In the genomic region with DNA sequence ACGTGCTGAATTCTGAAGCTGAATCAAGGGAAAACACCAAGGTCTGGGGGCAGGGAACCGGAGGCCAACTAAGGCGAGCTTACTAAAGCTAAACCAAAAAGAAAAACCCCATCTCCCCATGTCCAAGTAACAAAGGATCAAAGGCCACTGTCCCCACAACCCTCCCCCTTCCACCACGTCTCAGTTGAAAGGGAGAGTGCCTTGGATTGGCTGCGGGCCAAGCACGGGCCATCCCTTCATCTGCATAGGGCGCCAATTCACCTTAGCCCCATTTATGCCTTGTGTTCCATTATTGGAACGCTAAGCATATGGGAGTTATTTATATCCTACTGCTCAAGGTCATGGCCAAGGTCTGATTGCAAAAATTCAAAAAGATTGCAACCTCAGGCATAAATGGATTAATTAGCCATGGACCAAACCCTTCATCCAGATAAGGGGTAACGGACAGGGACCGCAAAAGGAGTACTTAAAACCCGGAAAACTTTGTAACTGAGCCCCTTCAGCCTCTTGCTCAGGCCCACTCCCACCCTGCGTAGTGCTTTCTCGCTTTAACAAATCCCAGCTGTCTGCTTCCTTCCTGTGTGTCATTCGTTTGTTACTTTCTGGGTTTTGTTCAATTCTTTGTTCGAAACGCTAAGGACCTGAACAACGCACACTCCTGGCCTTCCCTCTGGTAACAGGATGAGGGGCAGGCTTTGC, we compare ENCODE assay signal across 8 cellular contexts. TPM values are rescaled to one million over a fixed set of nuclear protein-coding genes. Genes with fewer than 3 reads are reported as not detected.
DNase-seq lines count a peak whose midpoint lies in the region; ATAC-seq, FAIRE-seq and TF ChIP-seq lines count a peak whose summit lies in the region.

No MANE protein-coding gene starts in this region.

- H3K36me3 Mint-ChIP-seq in WTC11: no peaks in the 10 kb centered on the region
- H3K36me3 Mint-ChIP-seq in effector memory CD8-positive, alpha-beta T cell (ENCODE audit: insufficient read depth): peaks cover 43% of the 10 kb centered on the region

- no peak for FAIRE-seq in urothelium cell line (lab: Jason Lieb, UNC)

- CTCF ChIA-PET in WTC11 (lab: Charles Lee): interaction anchor here (0.6 to 6.0 kb wide), 47 partner anchors 8 to 521 kb away, joined by 3 to 70 read pairs (median 5); a partner anchor contains a TSS

- peaks cover 43% of the 10 kb centered on the region for H3K27me3 Mint-ChIP-seq in WTC11 (ENCODE audit: low read depth)
- H3K27me3 Mint-ChIP-seq in effector memory CD8-positive, alpha-beta T cell: no peaks in the 10 kb centered on the region

- peaks cover 5% of the 10 kb centered on the region for H3K4me1 Mint-ChIP-seq in WTC11
- H3K4me1 Mint-ChIP-seq in effector memory CD8-positive, alpha-beta T cell (ENCODE audit: low read depth in 2 of 2): peaks cover 32 to 36% of the 10 kb centered on the region in 2 donors

- H3K27me3 ChIP-seq in HUES6 (ENCODE audit: control insufficient read depth, insufficient read depth, low read length) (peaks cover 4% of the 10 kb centered on the region; the same call in 1 of the 2 replicates), muscle layer of colon (ENCODE audit: control insufficient read depth in 1 of 2, insufficient read depth in 2 of 2, low read length in 2 of 2) (no peaks in the 10 kb centered on the region), testis (no peaks in the 10 kb centered on the region)

- ATAC-seq in GM18873 (IDR thresholded peaks at IDR 0.05; ENCODE audit: low FRiP score, unreplicated experiment) (peak; percentile 5), WTC11 (no peak; the same call in 1 of the 2 replicates)
- ATAC-seq in effector memory CD8-positive, alpha-beta T cell (replicated peaks): peak; percentile 2

- H3K4me1 ChIP-seq in HUES6 (ENCODE audit: control insufficient read depth, insufficient read depth, low read length): peaks cover 6% of the 10 kb centered on the region; the same call in 1 of the 2 replicates
- H3K4me1 ChIP-seq in muscle layer of colon (ENCODE audit: insufficient read depth, low read length): peaks cover 26% of the 10 kb centered on the region
- H3K4me1 ChIP-seq in testis: peaks cover 48% of the 10 kb centered on the region

- H3K4me3 Mint-ChIP-seq in WTC11: peak overlapping the region; percentile 98
- H3K4me3 Mint-ChIP-seq in effector memory CD8-positive, alpha-beta T cell: peak overlapping the region; percentile 99 to 100

- H3K36me3 ChIP-seq in HUES6 (ENCODE audit: control insufficient read depth, insufficient read depth, low read length): no peaks in the 10 kb centered on the region
- H3K36me3 ChIP-seq in muscle layer of colon (ENCODE audit: insufficient read depth, low read length): peaks cover 16% of the 10 kb centered on the region
- H3K36me3 ChIP-seq in testis (ENCODE audit: low read depth, missing control alignments): no peaks in the 10 kb centered on the region

- intact Hi-C loops in testis (cut with DNase I; ENCODE audit: low total_unique reads): no loop called here

- no peaks in the 10 kb centered on the region for H3K9me3 Mint-ChIP-seq in WTC11
- no peaks in the 10 kb centered on the region for H3K9me3 Mint-ChIP-seq in effector memory CD8-positive, alpha-beta T cell

- H3K4me3 ChIP-seq in HUES6 (ENCODE audit: low read depth, low read length) (peak overlapping the region; percentile 64), muscle layer of colon (ENCODE audit: low read depth in 1 of 2, low read length in 2 of 2) (peak overlapping the region; percentile 42 to 99), testis (peak overlapping the region; percentile 87 to 96)

- WGBS in testis, 2 donors: 6% methylated on average over 17 of the region's 17 CpGs

- no peak for DNase-seq in WTC11 (ENCODE audit: low spot score)
- DNase-seq in effector memory CD8-positive, alpha-beta T cell: peak in 1 of 3 experiments; percentile 34
- DNase-seq in testis: peak; percentile 61
- DNase-seq in urothelium cell line (ENCODE audit: low spot score): no peak
- DNase-seq in HK-2 (ENCODE audit: unreplicated experiment): no peak

- H3K9me3 ChIP-seq in HUES6 (ENCODE audit: control insufficient read depth, insufficient read depth, low read depth, low read length): no peaks in the 10 kb centered on the region
- H3K9me3 ChIP-seq in muscle layer of colon (ENCODE audit: low read length): no peaks in the 10 kb centered on the region
- H3K9me3 ChIP-seq in testis: no peaks in the 10 kb centered on the region

- TF ChIP-seq CTCF in WTC11 (IDR thresholded peaks at IDR 0.05) (no peak), testis (IDR thresholded peaks at IDR 0.05) (peak in 1 of 3 experiments; percentile 9)

- H3K9ac ChIP-seq in HUES6 (ENCODE audit: low read length) (peak overlapping the region; percentile 72), muscle layer of colon (ENCODE audit: low read length) (peak overlapping the region; percentile 23)

- no peak overlapping the region for H3K27ac ChIP-seq in HUES6 (ENCODE audit: low read depth, low read length)
- H3K27ac ChIP-seq in muscle layer of colon (ENCODE audit: low read depth, low read length): peak overlapping the region; percentile 91
- peak overlapping the region; percentile 90 to 93 for H3K27ac ChIP-seq in testis

- no peak for TF ChIP-seq POLR2A in testis (IDR thresholded peaks at IDR 0.05)

- peak overlapping the region; percentile 97 for H3K27ac Mint-ChIP-seq in WTC11
- H3K27ac Mint-ChIP-seq in effector memory CD8-positive, alpha-beta T cell: peak overlapping the region; percentile 100

- POLR2A ChIA-PET in WTC11 (lab: Charles Lee): interaction anchor here (0.5 to 1.8 kb wide), 4 partner anchors 32 to 363 kb away, joined by 3 to 4 read pairs (median 3); no protein-coding TSS in a partner anchor

TF ChIP-seq in WTC11, 78 proteins besides CTCF, POLR2A, EP300 and RAD21:
- TF ChIP-seq SMAD3 (CRISPR knock-in tag; IDR thresholded peaks at IDR 0.05; ENCODE audit: borderline replicate concordance) (no peak), NFE2L1 (CRISPR knock-in tag; IDR thresholded peaks at IDR 0.05) (0 out of 2 replicates have a peak, but pooled peaks have one; percentile 48)
- TF ChIP-seq, protein P1, sequence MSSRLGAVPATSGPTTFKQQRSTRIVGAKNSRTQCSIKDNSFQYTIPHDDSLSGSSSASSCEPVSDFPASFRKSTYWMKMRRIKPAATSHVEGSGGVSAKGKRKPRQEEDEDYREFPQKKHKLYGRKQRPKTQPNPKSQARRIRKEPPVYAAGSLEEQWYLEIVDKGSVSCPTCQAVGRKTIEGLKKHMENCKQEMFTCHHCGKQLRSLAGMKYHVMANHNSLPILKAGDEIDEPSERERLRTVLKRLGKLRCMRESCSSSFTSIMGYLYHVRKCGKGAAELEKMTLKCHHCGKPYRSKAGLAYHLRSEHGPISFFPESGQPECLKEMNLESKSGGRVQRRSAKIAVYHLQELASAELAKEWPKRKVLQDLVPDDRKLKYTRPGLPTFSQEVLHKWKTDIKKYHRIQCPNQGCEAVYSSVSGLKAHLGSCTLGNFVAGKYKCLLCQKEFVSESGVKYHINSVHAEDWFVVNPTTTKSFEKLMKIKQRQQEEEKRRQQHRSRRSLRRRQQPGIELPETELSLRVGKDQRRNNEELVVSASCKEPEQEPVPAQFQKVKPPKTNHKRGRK (CRISPR knock-in tag; IDR thresholded peaks at IDR 0.05; ENCODE audit: borderline replicate concordance): peak; percentile 54; the same call in 1 of the 2 replicates

RNA-seq across cellular contexts. Expression of a gene that starts 0.8 kb away (rescaled TPM):
- total RNA-seq in WTC11 (2021) (32.5 to 44.1 TPM (median 33.8 TPM) in 3 replicates), testis (100 to 1,000 TPM in 1 of 2 donors, 10 to 100 TPM in 1; 95.0 to 135 TPM)
- polyA plus RNA-seq in testis (ENCODE audit: insufficient read depth, low read depth, low replicate concordance): 165 TPM

RNA-seq across cellular contexts. Expression of a gene that starts 1.6 kb away (rescaled TPM):
- not detected in 3 replicates for total RNA-seq in WTC11 (2021)
- total RNA-seq in testis: 1 to 10 TPM; 1.2 to 1.7 TPM
- polyA plus RNA-seq in testis (ENCODE audit: insufficient read depth, low read depth, low replicate concordance): not detected

RNA-seq across cellular contexts. Expression of a gene that starts 46.9 kb away (rescaled TPM):
- total RNA-seq in WTC11 (2021): 14.9 to 15.9 TPM (median 15.5 TPM) in 3 replicates
- total RNA-seq in testis: 100 to 1,000 TPM in 1 of 2 donors, 10 to 100 TPM in 1; 79.4 to 109 TPM
- polyA plus RNA-seq in testis (ENCODE audit: insufficient read depth, low read depth, low replicate concordance): 36.1 TPM

RNA-seq across cellular contexts. Expression of a gene that starts 50.8 kb away (rescaled TPM):
- total RNA-seq in WTC11 (2021): 33.4 to 38.3 TPM (median 36.4 TPM) in 3 replicates
- total RNA-seq in testis: 1 to 10 TPM; 4.9 to 7.7 TPM
- polyA plus RNA-seq in testis (ENCODE audit: insufficient read depth, low read depth, low replicate concordance): 11.5 TPM
